1 cellular context compared by ENCODE assay signal in the genomic region with DNA sequence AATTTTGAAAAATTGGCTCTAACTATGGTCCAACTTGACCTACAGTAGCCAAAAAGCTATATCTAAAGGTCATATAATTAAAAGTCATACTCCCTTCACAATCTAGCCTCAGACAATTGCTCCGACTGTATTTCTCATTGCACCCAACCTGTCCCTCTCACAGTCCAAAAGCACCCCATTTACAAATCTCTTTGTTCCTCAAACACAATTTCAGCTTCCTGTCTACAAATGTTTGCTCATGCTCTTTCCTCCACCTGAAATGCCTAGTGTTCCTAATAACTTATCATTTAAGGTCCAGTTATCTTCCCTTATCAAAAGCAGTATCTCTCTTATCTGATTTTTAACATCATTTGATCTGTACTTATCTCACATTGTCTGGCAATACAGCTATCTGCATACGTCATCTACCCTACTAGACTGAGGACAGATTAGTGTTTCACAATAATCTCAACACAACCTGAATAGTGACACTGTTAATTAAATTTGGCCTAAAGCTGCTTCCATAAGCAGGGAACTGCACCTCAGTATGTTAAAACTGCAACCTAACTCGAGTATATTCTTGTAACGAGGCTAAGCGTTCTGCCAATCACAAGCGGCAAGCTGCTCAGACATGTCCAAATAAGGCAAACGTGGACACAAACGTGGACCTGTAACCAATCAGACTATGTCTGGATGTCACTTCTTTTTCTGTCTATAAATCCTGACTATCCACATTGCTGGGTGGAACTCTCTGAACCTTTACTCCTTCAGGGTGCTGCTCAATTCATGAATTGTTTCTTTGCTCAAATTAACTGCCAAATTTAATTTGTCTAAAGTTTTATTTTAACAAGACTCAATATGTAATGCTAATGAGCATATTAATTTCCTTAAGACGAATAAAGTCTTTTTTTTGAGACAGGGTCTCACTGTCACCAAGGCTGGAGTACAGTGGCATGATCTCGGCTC.
TF ChIP-seq lines count a peak whose summit lies in the region.

No MANE protein-coding gene starts in this region.

TF ChIP-seq in IMR-90, 13 proteins besides CTCF, POLR2A, EP300 and RAD21 (continued from another document):
- TF ChIP-seq, protein P1, sequence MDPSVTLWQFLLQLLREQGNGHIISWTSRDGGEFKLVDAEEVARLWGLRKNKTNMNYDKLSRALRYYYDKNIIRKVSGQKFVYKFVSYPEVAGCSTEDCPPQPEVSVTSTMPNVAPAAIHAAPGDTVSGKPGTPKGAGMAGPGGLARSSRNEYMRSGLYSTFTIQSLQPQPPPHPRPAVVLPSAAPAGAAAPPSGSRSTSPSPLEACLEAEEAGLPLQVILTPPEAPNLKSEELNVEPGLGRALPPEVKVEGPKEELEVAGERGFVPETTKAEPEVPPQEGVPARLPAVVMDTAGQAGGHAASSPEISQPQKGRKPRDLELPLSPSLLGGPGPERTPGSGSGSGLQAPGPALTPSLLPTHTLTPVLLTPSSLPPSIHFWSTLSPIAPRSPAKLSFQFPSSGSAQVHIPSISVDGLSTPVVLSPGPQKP (IDR thresholded peaks at IDR 0.05; ENCODE audit: borderline replicate concordance, low read depth, low read length) = no peak
